23 cellular contexts compared by ENCODE assay signal in the genomic region with DNA sequence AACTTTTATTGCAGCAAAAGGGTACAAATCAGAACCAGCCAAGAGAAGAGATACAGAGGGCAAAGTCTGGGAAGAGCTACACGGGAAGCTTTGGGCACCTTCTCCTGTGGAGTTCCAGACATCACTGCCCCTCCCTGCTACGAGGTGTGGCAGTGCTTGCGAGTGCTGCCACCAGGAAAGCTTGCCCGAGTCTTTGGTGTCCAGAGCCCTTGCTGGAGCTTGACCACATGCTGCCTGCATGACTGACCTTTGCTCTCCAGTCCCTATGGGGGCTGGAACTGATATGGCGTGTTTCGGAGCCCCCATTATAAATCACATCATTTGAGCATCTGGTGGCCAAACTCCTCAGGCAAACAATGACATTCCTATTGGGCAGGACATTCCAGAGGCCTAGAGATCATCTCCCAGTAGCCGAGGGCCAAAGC. TPM values are rescaled to one million over a fixed set of nuclear protein-coding genes. Genes with fewer than 3 reads are reported as not detected.
DNase-seq lines count a peak whose midpoint lies in the region; ATAC-seq and TF ChIP-seq lines count a peak whose summit lies in the region.
"Had no signal": no experiment of that assay in that cellular context is flagged by ENCODE, and none has a peak within 500 bp of the region (broad histone marks: within the 10 kb centered on the region; RNA-seq: fewer than 3 reads in every experiment).

No MANE protein-coding gene starts in this region.

- H3K27me3 ChIP-seq in endodermal cell (ENCODE audit: control insufficient read depth, insufficient read depth, low read length, poor library complexity, severe bottlenecking) = no peaks in the 10 kb centered on the region
- H3K27me3 ChIP-seq in transverse colon = no peaks in the 10 kb centered on the region
- H3K27me3 ChIP-seq in ovary = no peaks in the 10 kb centered on the region
- H3K27me3 ChIP-seq: body of pancreas, heart left ventricle had no signal

- DNase-seq in HFFc6 (no peak), endodermal cell (no peak), transverse colon (peak; percentile 43), ovary (no peak), epidermal melanocyte (ENCODE audit: insufficient read length, low spot score) (no peak)
- DNase-seq: activated CD4-positive, alpha-beta T cell treated with anti-CD3 and anti-CD28 coated beads for 1 hour; activated CD8-positive, alpha-beta T cell treated with anti-CD3 and anti-CD28 coated beads, Interleukin-2, amount 10 ng/mL, durations not matched to agents 7 days and 5 days; activated gamma-delta T cell treated with Interleukin-2 at 50 U/mL for 16 hours; activated T-cell treated with anti-CD3 and anti-CD28 coated beads, Interleukin-2, amount 50 U/mL, for 1 hour; body of pancreas; cerebellar nuclear complex; effector CD4-positive, alpha-beta T cell; erythroblast; heart left ventricle; NCI-H1694; NCI-H524; NK-92 treated with Interleukin-12 subunit alpha and Interleukin-12 subunit beta, amount 100 ng/mL, for 24 hours; PC-9; SHP77 treated with DMSO at 0.1 percent for 48 hours had no signal

- H3K27ac ChIP-seq in endodermal cell (ENCODE audit: low read depth, low read length) (peak overlapping the region; percentile 85), mesodermal cell (ENCODE audit: low read depth, low read length, severe bottlenecking) (peak overlapping the region; percentile 48), transverse colon (no peak overlapping the region), ovary (no peak overlapping the region)
- H3K27ac ChIP-seq: body of pancreas, heart left ventricle, PC-9 had no signal

- peaks cover 4% of the 10 kb centered on the region; the same call in 1 of the 2 replicates for H3K27me3 Mint-ChIP-seq in HFFc6 (ENCODE audit: insufficient read depth)
- no peaks in the 10 kb centered on the region for H3K27me3 Mint-ChIP-seq in endodermal cell (ENCODE audit: insufficient read depth)

- no peaks in the 10 kb centered on the region for H3K9me3 ChIP-seq in endodermal cell (ENCODE audit: control insufficient read depth, low read length)
- no peaks in the 10 kb centered on the region for H3K9me3 ChIP-seq in mesodermal cell (ENCODE audit: control insufficient read depth, low read length)
- no peaks in the 10 kb centered on the region for H3K9me3 ChIP-seq in transverse colon
- no peaks in the 10 kb centered on the region for H3K9me3 ChIP-seq in ovary
- H3K9me3 ChIP-seq: body of pancreas, heart left ventricle had no signal

- intact Hi-C loops in transverse colon (cut with DNase I; ENCODE audit: low total_unique reads) = loop anchor here (5.0 kb wide), 1 partner anchor 211 kb away; no protein-coding TSS in a partner anchor
- intact Hi-C loops in ovary (cut with DNase I) = loop anchor here in 1 of 4 donors (5.0 kb wide), 1 partner anchor 211 kb away; no protein-coding TSS in a partner anchor

- TF ChIP-seq EP300 in transverse colon (IDR thresholded peaks at IDR 0.05; ENCODE audit: low read depth) (no peak), ovary (IDR thresholded peaks at IDR 0.05) (no peak)

- H3K4me3 ChIP-seq in endodermal cell (ENCODE audit: low read length) (no peak overlapping the region), mesodermal cell (ENCODE audit: extremely low read depth, insufficient read depth, low read length, poor library complexity, severe bottlenecking) (no peak overlapping the region), transverse colon (no peak overlapping the region), ovary (no peak overlapping the region)
- H3K4me3 ChIP-seq: body of pancreas, heart left ventricle, PC-9, smooth muscle cell had no signal

- H3K4me3 Mint-ChIP-seq in HFFc6 = no peak overlapping the region
- no peak overlapping the region for H3K4me3 Mint-ChIP-seq in endodermal cell
- H3K4me3 Mint-ChIP-seq: activated CD8-positive, alpha-beta T cell treated with anti-CD3 and anti-CD28 coated beads, Interleukin-2, amount 10 ng/mL, durations not matched to agents 7 days and 5 days; stimulated activated effector memory CD8-positive, alpha-beta T cell treated with anti-CD3 and anti-CD28 coated beads, Interleukin-12 subunit alpha, Interleukin-12 subunit beta, amount 100 ng/mL, for 72 hours had no signal

- no peak overlapping the region for H3K9ac ChIP-seq in endodermal cell (ENCODE audit: extremely low read depth, low read length, poor library complexity, severe bottlenecking)

- H3K9me3 Mint-ChIP-seq in HFFc6 (no peaks in the 10 kb centered on the region), endodermal cell (no peaks in the 10 kb centered on the region)
- H3K9me3 Mint-ChIP-seq: stimulated activated effector memory CD8-positive, alpha-beta T cell treated with anti-CD3 and anti-CD28 coated beads, Interleukin-12 subunit alpha, Interleukin-12 subunit beta, amount 100 ng/mL, for 72 hours had no signal

- H3K36me3 ChIP-seq in endodermal cell (ENCODE audit: control insufficient read depth, insufficient read depth, low read length) (no peaks in the 10 kb centered on the region), mesodermal cell (ENCODE audit: control insufficient read depth, insufficient read depth, low read length) (no peaks in the 10 kb centered on the region), transverse colon (no peaks in the 10 kb centered on the region), ovary (no peaks in the 10 kb centered on the region)
- H3K36me3 ChIP-seq: heart left ventricle had no signal

- no peak for TF ChIP-seq POLR2A in transverse colon (IDR thresholded peaks at IDR 0.05)
- TF ChIP-seq POLR2A in ovary (IDR thresholded peaks at IDR 0.05) = no peak

- TF ChIP-seq CTCF in HFFc6 (IDR thresholded peaks at IDR 0.05) (no peak), endodermal cell (conservative IDR thresholded peaks at IDR 0.05) (no peak), transverse colon (IDR thresholded peaks at IDR 0.05) (no peak), ovary (IDR thresholded peaks at IDR 0.05) (no peak)

- no peaks in the 10 kb centered on the region for H3K4me1 ChIP-seq in endodermal cell (ENCODE audit: control insufficient read depth, insufficient read depth, low read length)
- peaks cover 12% of the 10 kb centered on the region for H3K4me1 ChIP-seq in mesodermal cell (ENCODE audit: control insufficient read depth, insufficient read depth, low read length, poor library complexity, severe bottlenecking)
- H3K4me1 ChIP-seq in transverse colon = no peaks in the 10 kb centered on the region
- H3K4me1 ChIP-seq in ovary (ENCODE audit: insufficient read depth) = no peaks in the 10 kb centered on the region

- ATAC-seq in GM21447 (IDR thresholded peaks at IDR 0.05; ENCODE audit: unreplicated experiment) = no peak
- ATAC-seq: activated CD8-positive, alpha-beta T cell treated with anti-CD3 and anti-CD28 coated beads, Interleukin-2, amount 10 ng/mL, durations not matched to agents 7 days and 5 days; body of pancreas; heart left ventricle; stimulated activated effector memory CD8-positive, alpha-beta T cell treated with anti-CD3 and anti-CD28 coated beads, Interleukin-12 subunit alpha, Interleukin-12 subunit beta, amount 100 ng/mL, for 72 hours had no signal

- WGBS in endodermal cell (ENCODE audit: insufficient coverage in 1 of 2, insufficient read length in 1 of 2), 2 experiments = 66 to 81% methylated on average over 6 to 7 of the region's 7 CpGs
- 63 to 66% methylated on average over 6 to 7 of the region's 7 CpGs for WGBS in mesodermal cell (ENCODE audit: insufficient coverage in 2 of 2), 2 experiments
- WGBS in transverse colon (ENCODE audit: low coverage in 1 of 2), 2 donors = 50 to 68% methylated on average over 4 to 7 of the region's 7 CpGs
- 74 to 80% (median 74%) methylated on average over 7 of the region's 7 CpGs for WGBS in ovary, 3 donors

- in situ Hi-C loops in transverse colon (cut with MboI; ENCODE audit: low pct_ligation_motif_present in 1 of 4, low pct_unique_long_range_greater_than_20kb in 1 of 4, low sequenced_read_pairs in 3 of 4) = loop anchor here in 1 of 4 donors (25.0 kb wide), 1 partner anchor 111 kb away; a partner anchor contains a TSS

- H3K4me1 Mint-ChIP-seq in HFFc6 (ENCODE audit: low read depth) (peaks cover 21% of the 10 kb centered on the region), endodermal cell (no peaks in the 10 kb centered on the region)
- H3K4me1 Mint-ChIP-seq: stimulated activated effector memory CD8-positive, alpha-beta T cell treated with anti-CD3 and anti-CD28 coated beads, Interleukin-12 subunit alpha, Interleukin-12 subunit beta, amount 100 ng/mL, for 72 hours had no signal

- no peaks in the 10 kb centered on the region for H3K36me3 Mint-ChIP-seq in HFFc6 (ENCODE audit: low read depth)
- H3K36me3 Mint-ChIP-seq in endodermal cell (ENCODE audit: low read depth) = no peaks in the 10 kb centered on the region
- H3K36me3 Mint-ChIP-seq: stimulated activated effector memory CD8-positive, alpha-beta T cell treated with anti-CD3 and anti-CD28 coated beads, Interleukin-12 subunit alpha, Interleukin-12 subunit beta, amount 100 ng/mL, for 72 hours had no signal

- H3K27ac Mint-ChIP-seq in HFFc6 (peak overlapping the region; percentile 1; the same call in 1 of the 2 replicates), endodermal cell (peak overlapping the region; percentile 33)
- H3K27ac Mint-ChIP-seq: activated CD8-positive, alpha-beta T cell treated with anti-CD3 and anti-CD28 coated beads, Interleukin-2, amount 10 ng/mL, durations not matched to agents 7 days and 5 days; stimulated activated effector memory CD8-positive, alpha-beta T cell treated with anti-CD3 and anti-CD28 coated beads, Interleukin-12 subunit alpha, Interleukin-12 subunit beta, amount 100 ng/mL, for 72 hours had no signal

RNA-seq across cellular contexts. Expression of a gene that starts 23.5 kb away (rescaled TPM):
- total RNA-seq in HFFc6 (2021; fragmentation: NEBNext Ultra II Directional; extraction: Animal tissue kit (Norgen Biotek cat#: 25700)) = 10 to 100 TPM; 30.9 to 36.7 (median 32.6) TPM
- 10 to 100 TPM; 42.9 to 46.0 TPM for total RNA-seq in endodermal cell
- polyA plus RNA-seq in endodermal cell (2013, experiment 1 of 2) = 69.7 TPM
- polyA plus RNA-seq in endodermal cell (2013, experiment 2 of 2) = 66.1 TPM
- 73.5 TPM for polyA plus RNA-seq in mesodermal cell (2013, experiment 1 of 2)
- 65.1 TPM for polyA plus RNA-seq in mesodermal cell (2013, experiment 2 of 2)
- 10 to 100 TPM; 35.9 to 76.3 (median 49.7) TPM for total RNA-seq in transverse colon
- 10 to 100 TPM; 40.6 to 68.9 (median 55.6) TPM for total RNA-seq in ovary
- polyA plus RNA-seq in ovary = 10 to 100 TPM; 45.4 to 58.3 TPM

Comparison
In these comparisons a context has a peak if more than half of its experiments do, and no peak if none do; other contexts are left out.
1. H3K27ac ChIP-seq: peak in endodermal cell (single experiment) and mesodermal cell (single experiment); none in transverse colon (0 of 4) and ovary (0 of 2).